ENCODE assay signal across 25 cellular contexts in genomic region chr11:31414338-31414737, GRCh38. TPM values are rescaled to one million over a fixed set of nuclear protein-coding genes. Genes with fewer than 3 reads are reported as not detected.
"Had no signal": no experiment of that assay in that cellular context is flagged by ENCODE, and none has a peak within 500 bp of the region (broad histone marks: within the 10 kb centered on the region; RNA-seq: fewer than 3 reads in every experiment).

No MANE protein-coding gene starts in this region.

- H3K9ac ChIP-seq: KMS-11 had no signal

- H3K4me1 ChIP-seq: Peyer's patch had no signal

- H3K4me2 ChIP-seq: KMS-11 had no signal

- H3K27ac ChIP-seq: KMS-11, Peyer's patch, SK-N-MC had no signal

- H3K27me3 ChIP-seq: Peyer's patch had no signal

- ATAC-seq: activated T-cell treated with anti-CD3 and anti-CD28 coated beads, Interleukin-2, amount 50 U/mL, for 4 hours; HepG2; T-cell had no signal

- DNase-seq: activated B cell treated with CpG ODN at 0.5 μM for 24 hours; activated CD4-positive, alpha-beta memory T cell treated with anti-CD3 and anti-CD28 coated beads for 36 hours; activated CD4-positive, alpha-beta T cell treated with anti-CD3 and anti-CD28 coated beads for 1 hour; activated CD4-positive, alpha-beta T cell treated with anti-CD3 and anti-CD28 coated beads, Interleukin-2, amount 10 ng/mL, durations not matched to agents 24 days and 14 days; activated CD8-positive, alpha-beta memory T cell treated with anti-CD3 and anti-CD28 coated beads for 24 hours; activated effector memory CD4-positive, alpha-beta T cell treated with anti-CD3 and anti-CD28 coated beads, Interleukin-2, amount 50 U/mL, for 16 hours; activated naive CD4-positive, alpha-beta T cell treated with Interleukin-2 at 50 U/mL for 16 hours; activated T-cell treated with anti-CD3 and anti-CD28 coated beads, Interleukin-2, amount 50 U/mL, for 4 hours; amygdala; cerebellar nuclear complex; NCI-H1105 treated with DMSO at 0.1 percent for 48 hours; NCI-H1694; NCI-H2029; NCI-H510A treated with DMSO at 0.1 percent for 48 hours; NCI-H774; NK-92 treated with Interleukin-12 subunit alpha and Interleukin-12 subunit beta, amount 100 ng/mL, for 24 hours; OCI-M1; Peyer's patch; T-cell; T-helper 2 cell; T1000 had no signal

- H3K36me3 ChIP-seq: Peyer's patch had no signal

- H3K4me3 ChIP-seq: Peyer's patch, SK-N-MC had no signal

- H3K9me3 ChIP-seq: Peyer's patch had no signal

RNA-seq across cellular contexts. Expression of gene DCDC1, which starts 44.8 kb away (rescaled TPM):
- total RNA-seq: activated B cell treated with CpG ODN at 0.5 μM for 24 hours; activated CD4-positive, alpha-beta T cell treated with anti-CD3 and anti-CD28 coated beads, Interleukin-2, amount 10 ng/mL, durations not matched to agents 24 days and 14 days; cardiac septum had no signal
